ENCODE assay signal across 12 cellular contexts in the genomic region with DNA sequence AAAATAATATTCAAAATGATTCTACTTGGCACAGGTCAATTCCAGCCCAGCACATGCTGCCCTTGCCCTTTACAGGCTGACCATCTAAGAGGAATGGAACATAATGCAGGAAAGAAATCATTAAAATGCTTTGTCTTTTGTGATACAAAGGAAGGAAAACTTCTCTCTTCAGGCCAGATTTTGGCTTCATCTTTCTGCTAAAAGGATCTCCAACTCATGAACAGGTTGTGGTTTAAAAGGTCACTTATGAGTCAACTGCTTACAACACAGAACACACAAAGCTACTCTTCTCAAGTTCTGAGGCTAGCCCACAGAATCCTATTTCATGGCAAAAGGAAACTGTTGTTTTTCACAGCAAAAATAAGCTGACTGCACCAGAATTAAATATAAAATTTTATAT.
DNase-seq lines count a peak whose midpoint lies in the region; ATAC-seq, FAIRE-seq and TF ChIP-seq lines count a peak whose summit lies in the region.
"Had no signal": no experiment of that assay in that cellular context is flagged by ENCODE, and none has a peak within 500 bp of the region (broad histone marks: within the 10 kb centered on the region; RNA-seq: fewer than 3 reads in every experiment).

No MANE protein-coding gene starts in this region.

- peaks cover 9% of the 10 kb centered on the region for H3K4me1 Mint-ChIP-seq in progenitor cell of endocrine pancreas (ENCODE audit: low read depth)

- peak; percentile 37 for FAIRE-seq in urothelium cell line (lab: Jason Lieb, UNC)

- H3K9me3 Mint-ChIP-seq in activated naive CD4-positive, alpha-beta T cell treated with anti-CD3 and anti-CD28 coated beads, Interleukin-2, amount 50 U/mL, for 72 hours = no peaks in the 10 kb centered on the region
- no peaks in the 10 kb centered on the region for H3K9me3 Mint-ChIP-seq in progenitor cell of endocrine pancreas (ENCODE audit: low read depth)

- no peak for TF ChIP-seq CTCF in cardiac fibroblast (IDR thresholded peaks at IDR 0.05; ENCODE audit: low read depth, low read length)
- no peak for TF ChIP-seq CTCF in progenitor cell of endocrine pancreas (IDR thresholded peaks at IDR 0.05; ENCODE audit: unreplicated experiment)

- DNase-seq in activated naive CD4-positive, alpha-beta T cell treated with anti-CD3 and anti-CD28 coated beads, Interleukin-2, amount 50 U/mL, for 72 hours (ENCODE audit: low spot score in 2 of 2) = no peak
- no peak for DNase-seq in activated naive CD4-positive, alpha-beta T cell treated with anti-CD3 and anti-CD28 coated beads, Interleukin-2, amount 50 U/mL, for 16 hours
- peak; percentile 89 for DNase-seq in HT1080 (ENCODE audit: low read depth)
- peak; percentile 59 to 76 for DNase-seq in cardiac fibroblast (ENCODE audit: low read depth in 2 of 2)
- peak; percentile 50 for DNase-seq in urothelium cell line (ENCODE audit: low spot score)
- no peak for DNase-seq in HuH-7 (ENCODE audit: low spot score)
- no peak for DNase-seq in progenitor cell of endocrine pancreas (ENCODE audit: low spot score, unreplicated experiment)
- DNase-seq in DMS 273 treated with DMSO at 0.1 percent for 48 hours (lab: John Stamatoyannopoulos, UW) = no peak
- DNase-seq: erythroblast, mucosa of descending colon, NCI-H2107, thyroid gland had no signal

- H3K27me3 Mint-ChIP-seq in progenitor cell of endocrine pancreas = no peaks in the 10 kb centered on the region

- ATAC-seq in activated naive CD4-positive, alpha-beta T cell treated with anti-CD3 and anti-CD28 coated beads, Interleukin-2, amount 50 U/mL, for 72 hours = peak; percentile 53 to 64
- ATAC-seq: mucosa of descending colon had no signal

- H3K4me3 Mint-ChIP-seq in progenitor cell of endocrine pancreas (ENCODE audit: low read depth) = no peak overlapping the region

- no peak overlapping the region for H3K4me3 ChIP-seq in cardiac fibroblast (replicated peaks in 1 of 2; ENCODE audit: low read depth in 2 of 2, low read length in 2 of 2)
- H3K4me3 ChIP-seq: mucosa of descending colon, thyroid gland had no signal

- no peak overlapping the region for H3K27ac Mint-ChIP-seq in activated naive CD4-positive, alpha-beta T cell treated with anti-CD3 and anti-CD28 coated beads, Interleukin-2, amount 50 U/mL, for 72 hours
- H3K27ac Mint-ChIP-seq in progenitor cell of endocrine pancreas = no peak overlapping the region

- H3K36me3 Mint-ChIP-seq in activated naive CD4-positive, alpha-beta T cell treated with anti-CD3 and anti-CD28 coated beads, Interleukin-2, amount 50 U/mL, for 72 hours = no peaks in the 10 kb centered on the region
- no peaks in the 10 kb centered on the region for H3K36me3 Mint-ChIP-seq in progenitor cell of endocrine pancreas (ENCODE audit: insufficient read depth)

Comparison
In these comparisons a context has a peak if more than half of its experiments do, and no peak if none do; other contexts are left out.
1. DNase-seq: peak in HT1080 (single experiment), cardiac fibroblast (2 of 2) and urothelium cell line (single experiment); none in activated naive CD4-positive, alpha-beta T cell treated with anti-CD3 and anti-CD28 coated beads, Interleukin-2, amount 50 U/mL, for 72 hours (0 of 2), activated naive CD4-positive, alpha-beta T cell treated with anti-CD3 and anti-CD28 coated beads, Interleukin-2, amount 50 U/mL, for 16 hours (single experiment), HuH-7 (single experiment), progenitor cell of endocrine pancreas (single experiment) and DMS 273 treated with DMSO at 0.1 percent for 48 hours (single experiment).